Comparison of ENCODE assay signal across 27 cellular contexts in the genomic region with DNA sequence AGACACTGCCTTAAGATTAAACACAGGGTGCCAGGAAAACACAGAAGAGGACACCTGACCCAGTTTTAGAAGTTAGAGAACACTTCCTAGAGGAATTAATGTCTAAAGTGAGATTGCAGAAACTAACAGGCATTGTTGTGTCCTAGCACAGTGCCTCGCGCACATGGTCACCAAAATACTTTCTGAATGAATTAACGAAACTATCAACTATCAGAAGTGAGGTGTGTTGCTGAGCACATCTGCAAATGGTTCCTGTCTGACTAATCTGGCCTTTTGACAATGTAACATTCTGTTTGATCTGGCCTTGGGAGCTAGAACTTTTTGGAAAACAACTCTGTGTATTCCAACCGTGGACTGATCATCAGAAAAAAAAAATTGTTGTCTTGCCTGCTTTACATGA.
DNase-seq lines count a peak whose midpoint lies in the region; ATAC-seq and TF ChIP-seq lines count a peak whose summit lies in the region.
"Had no signal": no experiment of that assay in that cellular context is flagged by ENCODE, and none has a peak within 500 bp of the region (broad histone marks: within the 10 kb centered on the region; RNA-seq: fewer than 3 reads in every experiment).

No MANE protein-coding gene starts in this region.

- no peaks in the 10 kb centered on the region for H3K4me1 ChIP-seq in right cardiac atrium (ENCODE audit: control insufficient read depth, insufficient read depth, low read length)
- no peaks in the 10 kb centered on the region for H3K4me1 ChIP-seq in Karpas-422 (ENCODE audit: low read length)
- no peaks in the 10 kb centered on the region for H3K4me1 ChIP-seq in heart left ventricle
- H3K4me1 ChIP-seq: right lobe of liver, uterus had no signal

- no peaks in the 10 kb centered on the region for H3K27me3 ChIP-seq in right cardiac atrium (ENCODE audit: control insufficient read depth, insufficient read depth)
- H3K27me3 ChIP-seq in Karpas-422 (ENCODE audit: low read length) = no peaks in the 10 kb centered on the region
- H3K27me3 ChIP-seq in heart left ventricle = peaks cover 0 to 13% (median 0%) of the 10 kb centered on the region in 9 donors
- H3K27me3 ChIP-seq: right lobe of liver, uterus had no signal

- no peak overlapping the region for H3K4me2 ChIP-seq in Karpas-422 (ENCODE audit: low read depth, low read length, poor library complexity, severe bottlenecking)

- no peak overlapping the region for H3K9ac ChIP-seq in Karpas-422 (ENCODE audit: low read length)

- peak overlapping the region; percentile 13; the same call in 1 of the 2 replicates for H3K27ac ChIP-seq in VCaP
- no peak overlapping the region for H3K27ac ChIP-seq in right cardiac atrium (ENCODE audit: low read length)
- no peak overlapping the region for H3K27ac ChIP-seq in Karpas-422 (ENCODE audit: low read length)
- no peak overlapping the region for H3K27ac ChIP-seq in heart left ventricle
- H3K27ac ChIP-seq: right lobe of liver, thoracic aorta, uterus had no signal

- no peaks in the 10 kb centered on the region for H3K36me3 ChIP-seq in Karpas-422 (ENCODE audit: insufficient read depth, low read length)
- no peaks in the 10 kb centered on the region for H3K36me3 ChIP-seq in heart left ventricle
- H3K36me3 ChIP-seq: right lobe of liver, thoracic aorta, uterus had no signal

- H3K4me3 ChIP-seq in right cardiac atrium (ENCODE audit: low read length) (no peak overlapping the region), Karpas-422 (ENCODE audit: low read length) (no peak overlapping the region), heart left ventricle (no peak overlapping the region)
- H3K4me3 ChIP-seq: lung, right lobe of liver, thoracic aorta, uterus had no signal

- TF ChIP-seq CTCF in VCaP (conservative IDR thresholded peaks at IDR 0.05) (no peak), heart left ventricle (IDR thresholded peaks at IDR 0.05) (no peak)

- intact Hi-C loops in right cardiac atrium (cut with DNase I) = no loop called here
- intact Hi-C loops in heart left ventricle (cut with DNase I) = loop anchor here in 1 of 10 donors (10.0 kb wide), 1 partner anchor 754 kb away; no protein-coding TSS in a partner anchor

- DNase-seq in right cardiac atrium (no peak), Karpas-422 (no peak), heart left ventricle (no peak)
- DNase-seq: activated CD4-positive, alpha-beta memory T cell treated with anti-CD3 and anti-CD28 coated beads for 36 hours; activated CD8-positive, alpha-beta memory T cell treated with anti-CD3 and anti-CD28 coated beads, Interleukin-2, amount 50 U/mL, for 4 hours; activated naive CD4-positive, alpha-beta T cell treated with Interleukin-2 at 50 U/mL for 16 hours; CD4-positive, alpha-beta T cell; effector memory CD8-positive, alpha-beta T cell; immature natural killer cell; left cardiac atrium; naive thymus-derived CD4-positive, alpha-beta T cell; NCI-H1092 treated with DMSO at 0.1 percent for 48 hours; NCI-H187; NCI-H510A treated with DMSO at 0.1 percent for 48 hours; PC-3; right lobe of liver; stimulated activated CD8-positive, alpha-beta memory T cell treated with anti-CD3 and anti-CD28 coated beads, Interleukin-4, amount 100 ng/mL, for 48 hours; uterus had no signal

- WGBS in right cardiac atrium = 61% methylated on average over 4 of the region's 4 CpGs
- 56 to 70% (median 64%) methylated on average over 4 of the region's 4 CpGs for WGBS in heart left ventricle, 4 donors

- no peaks in the 10 kb centered on the region for H3K9me3 ChIP-seq in right cardiac atrium (ENCODE audit: control insufficient read depth, low read length)
- H3K9me3 ChIP-seq in Karpas-422 (ENCODE audit: low read length) = no peaks in the 10 kb centered on the region
- no peaks in the 10 kb centered on the region for H3K9me3 ChIP-seq in heart left ventricle
- H3K9me3 ChIP-seq: right lobe of liver, thoracic aorta, uterus had no signal

- ATAC-seq in GM18858 (IDR thresholded peaks at IDR 0.05; ENCODE audit: unreplicated experiment) (peak; percentile 87), GM21576 (IDR thresholded peaks at IDR 0.05; ENCODE audit: unreplicated experiment) (peak; percentile 68), HG03095 (IDR thresholded peaks at IDR 0.05; ENCODE audit: unreplicated experiment) (peak; percentile 91), HG03342 (IDR thresholded peaks at IDR 0.05; ENCODE audit: unreplicated experiment) (no peak), right cardiac atrium (no peak), heart left ventricle (no peak)
- ATAC-seq: activated CD4-positive, CD25-positive, alpha-beta regulatory T cell treated with anti-CD3 and anti-CD28 coated beads, Interleukin-2, amount 50 U/mL, for 24 hours; effector memory CD8-positive, alpha-beta T cell; left cardiac atrium; naive thymus-derived CD4-positive, alpha-beta T cell; PC-3; right lobe of liver; SK-N-SH treated with all-trans-retinoic acid at 6 μM for 48 hours had no signal

- no peaks in the 10 kb centered on the region for H3K79me2 ChIP-seq in Karpas-422 (ENCODE audit: low read length)

- no peaks in the 10 kb centered on the region for H3K9me2 ChIP-seq in Karpas-422 (replicated peaks; ENCODE audit: insufficient read depth, low read length)

- no peaks in the 10 kb centered on the region for H4K20me1 ChIP-seq in Karpas-422 (ENCODE audit: insufficient read depth, low read depth, low read length)

- no peak for TF ChIP-seq POLR2A in heart left ventricle (IDR thresholded peaks at IDR 0.05)

- H2AFZ ChIP-seq in Karpas-422 (ENCODE audit: low read length) = no peak overlapping the region

Comparison
In these comparisons a context has a peak if more than half of its experiments do, and no peak if none do; other contexts are left out.
1. ATAC-seq: peak in GM18858 (single experiment), GM21576 (single experiment) and HG03095 (single experiment); none in HG03342 (single experiment), right cardiac atrium (0 of 2) and heart left ventricle (0 of 4).